9 cellular contexts compared by ENCODE assay signal in the genomic region with DNA sequence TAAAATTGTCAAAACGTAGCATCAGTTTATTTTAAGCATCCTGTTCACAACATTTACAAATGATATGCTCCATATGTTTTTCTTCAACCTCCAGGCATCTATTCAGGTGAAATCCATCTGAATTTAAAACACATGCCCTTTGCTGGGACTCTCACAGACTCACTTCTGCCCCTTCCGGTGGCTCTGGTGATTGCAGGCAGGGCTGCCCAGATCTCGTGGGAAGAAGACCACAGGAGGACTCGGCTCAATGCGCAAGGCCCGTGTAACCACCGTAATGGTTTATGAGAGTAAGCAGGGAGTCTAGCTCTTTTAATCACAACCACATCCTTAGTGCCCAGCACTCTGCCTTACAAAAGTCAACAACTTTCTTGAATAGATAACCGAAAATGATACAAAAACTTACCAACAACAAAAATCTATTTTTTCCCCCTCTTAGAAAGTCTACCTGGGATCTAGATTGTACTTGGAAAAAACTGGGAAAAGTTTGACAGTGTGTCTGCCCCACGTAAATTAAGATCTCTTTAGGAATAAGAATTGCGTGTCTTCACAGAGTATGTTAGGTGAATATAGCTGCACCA.
DNase-seq lines count a peak whose midpoint lies in the region; ATAC-seq and TF ChIP-seq lines count a peak whose summit lies in the region.
"Had no signal": no experiment of that assay in that cellular context is flagged by ENCODE, and none has a peak within 500 bp of the region (broad histone marks: within the 10 kb centered on the region; RNA-seq: fewer than 3 reads in every experiment).

No MANE protein-coding gene starts in this region.

- no peaks in the 10 kb centered on the region for H3K36me3 Mint-ChIP-seq in activated CD8-positive, alpha-beta T cell treated with anti-CD3 and anti-CD28 coated beads, Interleukin-2, amount 10 ng/mL, durations not matched to agents 7 days and 5 days (ENCODE audit: low read depth)

- ATAC-seq in DND-41 (ENCODE audit: insufficient read depth, low read depth) (peak; percentile 83), GM21529 (IDR thresholded peaks at IDR 0.05; ENCODE audit: unreplicated experiment) (peak; percentile 98), GM21825 (IDR thresholded peaks at IDR 0.05; ENCODE audit: unreplicated experiment) (no peak)
- ATAC-seq in activated CD8-positive, alpha-beta T cell treated with anti-CD3 and anti-CD28 coated beads, Interleukin-2, amount 10 ng/mL, durations not matched to agents 7 days and 5 days: no peak

- no peaks in the 10 kb centered on the region for H3K27me3 ChIP-seq in DND-41 (ENCODE audit: insufficient read depth, low read length, poor library complexity)

- peak; percentile 72 for DNase-seq in DND-41
- DNase-seq in NCI-H1048 (lab: John Stamatoyannopoulos, UW): peak; percentile 30
- peak; percentile 38 for DNase-seq in activated CD8-positive, alpha-beta T cell treated with anti-CD3 and anti-CD28 coated beads, Interleukin-2, amount 10 ng/mL, durations not matched to agents 7 days and 5 days
- DNase-seq in fibroblast of pulmonary artery (ENCODE audit: low read depth): peak; percentile 44
- peak; percentile 9 for DNase-seq in pons (ENCODE audit: low spot score)
- DNase-seq in NCI-H128 (lab: John Stamatoyannopoulos, UW; ENCODE audit: unreplicated experiment): no peak

- no peaks in the 10 kb centered on the region for H3K36me3 ChIP-seq in DND-41 (ENCODE audit: insufficient read depth, low read length)

- H3K9me3 ChIP-seq in DND-41 (ENCODE audit: insufficient read depth, low read length, severe bottlenecking): no peaks in the 10 kb centered on the region

- H3K4me1 Mint-ChIP-seq in activated CD8-positive, alpha-beta T cell treated with anti-CD3 and anti-CD28 coated beads, Interleukin-2, amount 10 ng/mL, durations not matched to agents 7 days and 5 days (ENCODE audit: low read depth): no peaks in the 10 kb centered on the region

- H4K20me1 ChIP-seq in DND-41 (ENCODE audit: insufficient read depth, low read length): no peaks in the 10 kb centered on the region

- H3K9me3 Mint-ChIP-seq in activated CD8-positive, alpha-beta T cell treated with anti-CD3 and anti-CD28 coated beads, Interleukin-2, amount 10 ng/mL, durations not matched to agents 7 days and 5 days (ENCODE audit: insufficient read depth): no peaks in the 10 kb centered on the region

- TF ChIP-seq CTCF in DND-41 (IDR thresholded peaks at IDR 0.05; ENCODE audit: borderline replicate concordance, extremely low read depth, low read length, poor library complexity, severe bottlenecking): peak; percentile 82
- peak; percentile 73 for TF ChIP-seq CTCF in fibroblast of pulmonary artery (IDR thresholded peaks at IDR 0.05; ENCODE audit: low read length, missing control alignments)

- H3K4me2 ChIP-seq in DND-41 (ENCODE audit: insufficient read depth, low read length): no peak overlapping the region

- H2AFZ ChIP-seq in DND-41 (ENCODE audit: low read depth, low read length): no peak overlapping the region

- H3K4me1 ChIP-seq in DND-41 (ENCODE audit: insufficient read depth, low read length): no peaks in the 10 kb centered on the region

- POLR2A ChIA-PET in activated CD8-positive, alpha-beta T cell treated with anti-CD3 and anti-CD28 coated beads, Interleukin-2, amount 10 ng/mL, durations not matched to agents 7 days and 5 days (lab: Charles Lee): no interaction called here

- H3K4me3 ChIP-seq in DND-41 (ENCODE audit: low read depth in 1 of 2, low read length in 2 of 2) (no peak overlapping the region), fibroblast of pulmonary artery (replicated peaks; ENCODE audit: low read depth, low read length) (no peak overlapping the region)

- no peaks in the 10 kb centered on the region for H3K79me2 ChIP-seq in DND-41 (ENCODE audit: insufficient read depth, low read length)

- H3K4me3 Mint-ChIP-seq in activated CD8-positive, alpha-beta T cell treated with anti-CD3 and anti-CD28 coated beads, Interleukin-2, amount 10 ng/mL, durations not matched to agents 7 days and 5 days: no peak overlapping the region
- H3K4me3 Mint-ChIP-seq: stimulated activated naive CD8-positive, alpha-beta T cell treated with anti-CD3 and anti-CD28 coated beads, Interleukin-15, Interleukin-2, amounts not matched to agents 100 ng/mL and 50 ng/mL, for 24 hours had no signal

- H3K9ac ChIP-seq in DND-41 (ENCODE audit: low read depth, low read length): no peak overlapping the region

- H3K27me3 Mint-ChIP-seq in activated CD8-positive, alpha-beta T cell treated with anti-CD3 and anti-CD28 coated beads, Interleukin-2, amount 10 ng/mL, durations not matched to agents 7 days and 5 days (ENCODE audit: low read depth): no peaks in the 10 kb centered on the region
- H3K27me3 Mint-ChIP-seq: stimulated activated naive CD8-positive, alpha-beta T cell treated with anti-CD3 and anti-CD28 coated beads, Interleukin-15, Interleukin-2, amounts not matched to agents 100 ng/mL and 50 ng/mL, for 24 hours had no signal

- no peak overlapping the region for H3K27ac Mint-ChIP-seq in activated CD8-positive, alpha-beta T cell treated with anti-CD3 and anti-CD28 coated beads, Interleukin-2, amount 10 ng/mL, durations not matched to agents 7 days and 5 days
- H3K27ac Mint-ChIP-seq: stimulated activated naive CD8-positive, alpha-beta T cell treated with anti-CD3 and anti-CD28 coated beads, Interleukin-15, Interleukin-2, amounts not matched to agents 100 ng/mL and 50 ng/mL, for 24 hours had no signal

- CTCF ChIA-PET in activated CD8-positive, alpha-beta T cell treated with anti-CD3 and anti-CD28 coated beads, Interleukin-2, amount 10 ng/mL, durations not matched to agents 7 days and 5 days (lab: Charles Lee): no interaction called here

- H3K27ac ChIP-seq in DND-41 (ENCODE audit: low read length): no peak overlapping the region

Comparison
In these comparisons a context has a peak if more than half of its experiments do, and no peak if none do; other contexts are left out.
1. ATAC-seq: peak in DND-41 (single experiment) and GM21529 (single experiment); none in activated CD8-positive, alpha-beta T cell treated with anti-CD3 and anti-CD28 coated beads, Interleukin-2, amount 10 ng/mL, durations not matched to agents 7 days and 5 days (single experiment) and GM21825 (single experiment).